In genomic region chr10:101139421-101139911, GRCh38 we compare ENCODE assay signal across 13 cellular contexts. TPM values are rescaled to one million over a fixed set of nuclear protein-coding genes. Genes with fewer than 3 reads are reported as not detected.
DNase-seq lines count a peak whose midpoint lies in the region; ATAC-seq and TF ChIP-seq lines count a peak whose summit lies in the region.
"Had no signal": no experiment of that assay in that cellular context is flagged by ENCODE, and none has a peak within 500 bp of the region (broad histone marks: within the 10 kb centered on the region; RNA-seq: fewer than 3 reads in every experiment).

No MANE protein-coding gene starts in this region.

- H3K27me3 Mint-ChIP-seq in activated CD4-positive, alpha-beta T cell treated with anti-CD3 and anti-CD28 coated beads, Interleukin-2, amount 10 ng/mL, durations not matched to agents 24 days and 14 days: peaks cover 94% of the 10 kb centered on the region

- WGBS in sigmoid colon, 2 donors: 9 to 16% methylated on average over 30 of the region's 30 CpGs

- H3K27ac Mint-ChIP-seq in activated CD4-positive, alpha-beta T cell treated with anti-CD3 and anti-CD28 coated beads, Interleukin-2, amount 10 ng/mL, durations not matched to agents 24 days and 14 days: no peak overlapping the region
- H3K27ac Mint-ChIP-seq: T-helper 2 cell treated with Interferon-gamma antibody and Interleukin-4, amounts not matched to agents 5 μg/mL and 100 μg/mL, for 36 hours had no signal

- no peaks in the 10 kb centered on the region for H3K9me3 ChIP-seq in RWPE2 (ENCODE audit: severe bottlenecking)
- H3K9me3 ChIP-seq in sigmoid colon: no peaks in the 10 kb centered on the region
- H3K9me3 ChIP-seq: pancreas, upper lobe of left lung had no signal

- TF ChIP-seq CTCF in RWPE2 (IDR thresholded peaks at IDR 0.05; ENCODE audit: poor library complexity, severe bottlenecking) (peak; percentile 13), fibroblast of the aortic adventitia (IDR thresholded peaks at IDR 0.05; ENCODE audit: insufficient read depth, low read length) (peak; percentile 50), sigmoid colon (IDR thresholded peaks at IDR 0.05) (no peak)

- H3K27ac ChIP-seq in RWPE2 (ENCODE audit: poor library complexity, severe bottlenecking) (no peak overlapping the region), sigmoid colon (no peak overlapping the region)
- H3K27ac ChIP-seq: pancreas, upper lobe of left lung had no signal

- no peak overlapping the region for H3K4me3 Mint-ChIP-seq in activated CD4-positive, alpha-beta T cell treated with anti-CD3 and anti-CD28 coated beads, Interleukin-2, amount 10 ng/mL, durations not matched to agents 24 days and 14 days
- H3K4me3 Mint-ChIP-seq: T-helper 2 cell treated with Interferon-gamma antibody and Interleukin-4, amounts not matched to agents 5 μg/mL and 100 μg/mL, for 36 hours had no signal

- H3K4me3 ChIP-seq in RWPE2 (ENCODE audit: severe bottlenecking): no peak overlapping the region
- no peak overlapping the region for H3K4me3 ChIP-seq in fibroblast of the aortic adventitia (ENCODE audit: low read depth, low read length)
- H3K4me3 ChIP-seq in sigmoid colon: no peak overlapping the region
- H3K4me3 ChIP-seq: pancreas, upper lobe of left lung had no signal

- H3K4me1 Mint-ChIP-seq in activated CD4-positive, alpha-beta T cell treated with anti-CD3 and anti-CD28 coated beads, Interleukin-2, amount 10 ng/mL, durations not matched to agents 24 days and 14 days: peaks cover 27% of the 10 kb centered on the region

- peak; percentile 57 for DNase-seq in activated CD4-positive, alpha-beta T cell treated with anti-CD3 and anti-CD28 coated beads, Interleukin-2, amount 10 ng/mL, durations not matched to agents 24 days and 14 days
- DNase-seq in activated CD4-positive, alpha-beta T cell treated with anti-CD3 and anti-CD28 coated beads, Interleukin-2, amount 50 U/mL, for 48 hours: no peak
- DNase-seq in RWPE2 (ENCODE audit: low spot score) (no peak), fibroblast of the aortic adventitia (ENCODE audit: low read depth) (no peak), sigmoid colon (peak; percentile 47), NCI-H1092 treated with DMSO at 0.1 percent for 48 hours (lab: John Stamatoyannopoulos, UW) (no peak), Kasumi-1 (lab: John Stamatoyannopoulos, UW) (no peak)
- DNase-seq: effector CD4-positive, alpha-beta T cell; NCI-H748 treated with DMSO at 0.1 percent for 48 hours had no signal

- no peak for TF ChIP-seq POLR2A in sigmoid colon (IDR thresholded peaks at IDR 0.05)

- intact Hi-C loops in activated CD4-positive, alpha-beta T cell treated with anti-CD3 and anti-CD28 coated beads, Interleukin-2, amount 10 ng/mL, durations not matched to agents 24 days and 14 days (cut with micrococcal nuclease): loop anchor here (5.0 to 10.0 kb wide), 3 partner anchors 153 to 635 kb away; partner anchors contain the start of gene FGF8
- intact Hi-C loops in sigmoid colon (cut with DNase I): no loop called here

- no peak for TF ChIP-seq EP300 in sigmoid colon (IDR thresholded peaks at IDR 0.05)

- H3K36me3 Mint-ChIP-seq in activated CD4-positive, alpha-beta T cell treated with anti-CD3 and anti-CD28 coated beads, Interleukin-2, amount 10 ng/mL, durations not matched to agents 24 days and 14 days (ENCODE audit: low read depth): peaks cover 1% of the 10 kb centered on the region

- no peaks in the 10 kb centered on the region for H3K4me1 ChIP-seq in RWPE2 (ENCODE audit: insufficient read depth, poor library complexity, severe bottlenecking)
- H3K4me1 ChIP-seq in sigmoid colon: peaks cover 0 to 32% (median 17%) of the 10 kb centered on the region in 4 donors

- ATAC-seq in RWPE2 (ENCODE audit: low read depth) (no peak), GM19455 (IDR thresholded peaks at IDR 0.05; ENCODE audit: unreplicated experiment) (no peak)

- peaks cover 95% of the 10 kb centered on the region for H3K27me3 ChIP-seq in RWPE2 (ENCODE audit: insufficient read depth, poor library complexity, severe bottlenecking)
- peaks cover 59 to 100% (median 95%) of the 10 kb centered on the region in 3 donors for H3K27me3 ChIP-seq in sigmoid colon

- no peaks in the 10 kb centered on the region for H3K9me3 Mint-ChIP-seq in activated CD4-positive, alpha-beta T cell treated with anti-CD3 and anti-CD28 coated beads, Interleukin-2, amount 10 ng/mL, durations not matched to agents 24 days and 14 days
- H3K9me3 Mint-ChIP-seq: T-helper 2 cell treated with Interferon-gamma antibody and Interleukin-4, amounts not matched to agents 5 μg/mL and 100 μg/mL, for 36 hours had no signal

- H3K36me3 ChIP-seq in RWPE2 (ENCODE audit: low read depth) (no peaks in the 10 kb centered on the region), sigmoid colon (no peaks in the 10 kb centered on the region)
- H3K36me3 ChIP-seq: pancreas, upper lobe of left lung had no signal

RNA-seq across cellular contexts. Expression of gene TLX1, which starts 8.4 kb away (rescaled TPM):
- total RNA-seq in activated CD4-positive, alpha-beta T cell treated with anti-CD3 and anti-CD28 coated beads, Interleukin-2, amount 10 ng/mL, durations not matched to agents 24 days and 14 days: not detected in 2 replicates
- total RNA-seq in fibroblast of the aortic adventitia (ENCODE audit: low replicate concordance) (0.16 TPM in 1 of 2 replicates, not detected in the other), sigmoid colon (not detected)
- polyA plus RNA-seq in sigmoid colon: under 1 TPM in 1 of 3 donors, not detected in 2; 0.07 TPM
- total RNA-seq: pancreas, upper lobe of left lung had no signal

Comparison
In these comparisons a context has a peak if more than half of its experiments do, and no peak if none do; other contexts are left out.
1. DNase-seq: peak in activated CD4-positive, alpha-beta T cell treated with anti-CD3 and anti-CD28 coated beads, Interleukin-2, amount 10 ng/mL, durations not matched to agents 24 days and 14 days (single experiment) and sigmoid colon (single experiment); none in activated CD4-positive, alpha-beta T cell treated with anti-CD3 and anti-CD28 coated beads, Interleukin-2, amount 50 U/mL, for 48 hours (0 of 2), RWPE2 (single experiment), fibroblast of the aortic adventitia (single experiment), NCI-H1092 treated with DMSO at 0.1 percent for 48 hours (single experiment) and Kasumi-1 (0 of 2).
2. CTCF ChIP-seq: peak in RWPE2 (single experiment) and fibroblast of the aortic adventitia (single experiment); none in sigmoid colon (0 of 4).